Comparison of ENCODE assay signal across 34 cellular contexts in genomic region chr1:15541231-15541792, GRCh38. TPM values are rescaled to one million over a fixed set of nuclear protein-coding genes. Genes with fewer than 3 reads are reported as not detected.
"Had no signal": no experiment of that assay in that cellular context is flagged by ENCODE, and none has a peak within 500 bp of the region (broad histone marks: within the 10 kb centered on the region; RNA-seq: fewer than 3 reads in every experiment).

No MANE protein-coding gene starts in this region.

- H3K4me3 Mint-ChIP-seq: activated B cell treated with CpG ODN at 0.5 μM for 24 hours; activated CD8-positive, alpha-beta T cell treated with anti-CD3 and anti-CD28 coated beads for 36 hours; activated naive CD8-positive, alpha-beta T cell treated with anti-CD3 and anti-CD28 coated beads, Interleukin-2, amount 10 ng/mL, durations not matched to agents 7 days and 5 days; central memory CD8-positive, alpha-beta T cell; dendritic cell treated with granulocyte-macrophage colony-stimulating factor and Interleukin-4, amounts not matched to agents 40 ng/mL and 50 ng/mL, for 4 days; endodermal cell; T-cell; T-helper 1 cell treated with Interleukin-12 subunit alpha and Interleukin-12 subunit beta and Interleukin-4 antibody, amounts not matched to agents 30 μg/mL and 1 μg/mL, for 36 hours; T-helper 2 cell treated with Interferon-gamma antibody and Interleukin-4, amounts not matched to agents 5 μg/mL and 100 μg/mL, for 36 hours had no signal

- H3K4me1 Mint-ChIP-seq: activated B cell treated with CpG ODN at 0.5 μM for 24 hours; activated naive CD8-positive, alpha-beta T cell treated with anti-CD3 and anti-CD28 coated beads, Interleukin-2, amount 10 ng/mL, durations not matched to agents 7 days and 5 days; central memory CD8-positive, alpha-beta T cell; endodermal cell had no signal

- DNase-seq: activated B cell treated with CpG ODN at 0.5 μM for 24 hours; activated CD4-positive, alpha-beta T cell treated with anti-CD3 and anti-CD28 coated beads for 48 hours; activated CD4-positive, alpha-beta T cell treated with anti-CD3 and anti-CD28 coated beads, Interleukin-2, amount 50 U/mL, for 1 hour; activated CD4-positive, alpha-beta T cell treated with anti-CD3 and anti-CD28 coated beads, Interleukin-2, amount 50 U/mL, for 48 hours; activated CD8-positive, alpha-beta memory T cell treated with anti-CD3 and anti-CD28 coated beads for 24 hours; activated CD8-positive, alpha-beta T cell treated with anti-CD3 and anti-CD28 coated beads for 36 hours; activated gamma-delta T cell; activated naive CD4-positive, alpha-beta T cell; activated naive CD4-positive, alpha-beta T cell treated with anti-CD3 and anti-CD28 coated beads, Interleukin-2, amount 50 U/mL, for 16 hours; activated naive CD8-positive, alpha-beta T cell treated with anti-CD3 and anti-CD28 coated beads, Interleukin-2, amount 10 ng/mL, durations not matched to agents 7 days and 5 days; activated T-cell treated with anti-CD3 and anti-CD28 coated beads, Interleukin-2, amount 50 U/mL, for 48 hours; amniotic stem cell; anterior cingulate cortex; brain microvascular endothelial cell; dorsolateral prefrontal cortex; effector memory CD4-positive, alpha-beta T cell; endodermal cell; erythroblast; foreskin keratinocyte; gastrocnemius medialis; glutamatergic neuron; heart left ventricle; T-cell; T1000; WERI-Rb-1 had no signal

- H3K4me3 ChIP-seq: coronary artery, dorsolateral prefrontal cortex, esophagus muscularis mucosa, gastrocnemius medialis, heart left ventricle had no signal

- H3K27ac Mint-ChIP-seq: activated B cell treated with CpG ODN at 0.5 μM for 24 hours; activated CD8-positive, alpha-beta T cell treated with anti-CD3 and anti-CD28 coated beads for 36 hours; activated naive CD8-positive, alpha-beta T cell treated with anti-CD3 and anti-CD28 coated beads, Interleukin-2, amount 10 ng/mL, durations not matched to agents 7 days and 5 days; dendritic cell treated with granulocyte-macrophage colony-stimulating factor and Interleukin-4, amounts not matched to agents 40 ng/mL and 50 ng/mL, for 4 days; endodermal cell; T-cell; T-helper 1 cell treated with Interleukin-12 subunit alpha and Interleukin-12 subunit beta and Interleukin-4 antibody, amounts not matched to agents 30 μg/mL and 1 μg/mL, for 36 hours; T-helper 2 cell treated with Interferon-gamma antibody and Interleukin-4, amounts not matched to agents 5 μg/mL and 100 μg/mL, for 36 hours had no signal

- H3K27me3 ChIP-seq: brain microvascular endothelial cell, dorsolateral prefrontal cortex, esophagus muscularis mucosa, foreskin keratinocyte, gastrocnemius medialis, heart left ventricle had no signal

- H3K27ac ChIP-seq: brain microvascular endothelial cell, coronary artery, esophagus muscularis mucosa, foreskin keratinocyte, gastrocnemius medialis, heart left ventricle, WERI-Rb-1 had no signal

- H3K27me3 Mint-ChIP-seq: activated B cell treated with CpG ODN at 0.5 μM for 24 hours; activated CD8-positive, alpha-beta T cell treated with anti-CD3 and anti-CD28 coated beads for 36 hours; activated naive CD8-positive, alpha-beta T cell treated with anti-CD3 and anti-CD28 coated beads, Interleukin-2, amount 10 ng/mL, durations not matched to agents 7 days and 5 days; central memory CD8-positive, alpha-beta T cell; dendritic cell treated with granulocyte-macrophage colony-stimulating factor and Interleukin-4, amounts not matched to agents 40 ng/mL and 50 ng/mL, for 4 days; T-cell had no signal

- H3K9me3 Mint-ChIP-seq: activated B cell treated with CpG ODN at 0.5 μM for 24 hours; activated CD8-positive, alpha-beta T cell treated with anti-CD3 and anti-CD28 coated beads for 36 hours; activated naive CD8-positive, alpha-beta T cell treated with anti-CD3 and anti-CD28 coated beads, Interleukin-2, amount 10 ng/mL, durations not matched to agents 7 days and 5 days; central memory CD8-positive, alpha-beta T cell; dendritic cell treated with granulocyte-macrophage colony-stimulating factor and Interleukin-4, amounts not matched to agents 40 ng/mL and 50 ng/mL, for 4 days; endodermal cell; T-cell; T-helper 1 cell treated with Interleukin-12 subunit alpha and Interleukin-12 subunit beta and Interleukin-4 antibody, amounts not matched to agents 30 μg/mL and 1 μg/mL, for 36 hours; T-helper 2 cell treated with Interferon-gamma antibody and Interleukin-4, amounts not matched to agents 5 μg/mL and 100 μg/mL, for 36 hours had no signal

- H3K9me3 ChIP-seq: esophagus muscularis mucosa, gastrocnemius medialis, heart left ventricle had no signal

- H3K4me1 ChIP-seq: esophagus muscularis mucosa, foreskin keratinocyte, heart left ventricle had no signal

- FAIRE-seq: astrocyte, bronchial epithelial cell had no signal

- ATAC-seq: activated CD4-positive, CD25-positive, alpha-beta regulatory T cell treated with anti-CD3 and anti-CD28 coated beads, Interleukin-2, amount 50 U/mL, for 24 hours; activated CD8-positive, alpha-beta T cell treated with anti-CD3 and anti-CD28 coated beads for 36 hours; foreskin keratinocyte; gastrocnemius medialis; heart left ventricle; T-cell had no signal

RNA-seq across cellular contexts. Expression of gene AGMAT, which starts 43.5 kb away (rescaled TPM):
- total RNA-seq: esophagus muscularis mucosa had no signal
